Comparison of ENCODE assay signal across 8 cellular contexts in the genomic region with DNA sequence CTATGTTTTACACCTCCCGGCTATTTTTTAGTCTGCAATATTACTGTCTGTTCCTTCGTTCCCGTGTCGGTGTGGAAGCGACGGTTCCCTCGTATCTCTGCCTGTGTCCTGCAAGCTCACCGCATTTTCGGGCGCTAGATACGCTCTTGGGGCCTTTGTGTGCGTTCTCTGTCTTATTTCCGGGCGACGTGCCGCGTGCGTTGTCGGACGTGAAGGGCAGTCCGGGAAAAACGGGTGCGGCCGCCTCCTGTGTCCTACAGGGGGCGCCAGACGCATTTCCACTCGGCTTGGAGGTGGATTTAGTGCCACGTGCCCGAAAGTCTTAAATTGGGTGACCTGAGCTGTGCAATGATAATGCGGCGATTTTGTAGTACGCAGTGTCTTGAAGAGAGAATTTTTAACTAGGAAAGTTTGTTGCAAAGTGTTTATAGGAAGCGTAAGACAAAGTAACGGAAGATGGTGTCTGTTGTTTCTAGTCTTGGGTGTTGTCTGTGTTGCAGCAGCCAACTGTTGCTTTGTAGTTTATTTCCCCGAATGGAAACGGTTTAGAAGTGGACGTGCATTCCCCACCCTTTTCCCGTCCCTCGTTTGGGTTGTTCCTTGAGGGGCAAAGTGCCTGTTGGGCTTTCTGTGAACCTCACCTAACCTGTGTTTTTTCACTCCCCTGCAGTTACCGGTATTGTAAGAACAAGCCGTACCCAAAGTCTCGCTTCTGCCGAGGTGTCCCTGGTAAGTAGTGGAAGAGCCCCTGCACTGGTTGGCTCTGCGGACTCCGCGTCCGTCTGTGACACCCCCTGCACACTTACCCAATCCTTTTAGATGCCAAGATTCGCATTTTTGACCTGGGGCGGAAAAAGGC. TPM values are rescaled to one million over a fixed set of nuclear protein-coding genes. Genes with fewer than 3 reads are reported as not detected.
DNase-seq lines count a peak whose midpoint lies in the region; ATAC-seq and TF ChIP-seq lines count a peak whose summit lies in the region.

No MANE protein-coding gene starts in this region.

- H3K27ac Mint-ChIP-seq in Caco-2 (ENCODE audit: unreplicated experiment) (peak overlapping the region; percentile 100), HFFc6 (peak overlapping the region; percentile 99)

- TF ChIP-seq POLR2A in spleen (IDR thresholded peaks at IDR 0.05) = no peak

- H3K36me3 Mint-ChIP-seq in Caco-2 (ENCODE audit: insufficient read depth, unreplicated experiment) = peaks cover 63% of the 10 kb centered on the region
- peaks cover 23% of the 10 kb centered on the region for H3K36me3 Mint-ChIP-seq in HFFc6 (ENCODE audit: low read depth)

- TSS peak; percentile 80 for BruUV-seq in Caco-2 (replicated peaks; lab: Mats Ljungman, UMichigan)

- DNase-seq in Caco-2 (peak; percentile 80 to 82), HFFc6 (peak; percentile 54), NCI-H2171 (lab: John Stamatoyannopoulos, UW) (peak; percentile 37), caudate nucleus (lab: John Stamatoyannopoulos, UW) (peak in 56 of 61 donors; percentile 6 to 87 (median 56)), islet precursor cell (peak; percentile 78), spleen (peak; percentile 95)
- peak; percentile 71 for DNase-seq in activated CD4-positive, CD25-positive, alpha-beta regulatory T cell treated with anti-CD3 and anti-CD28 coated beads, Interleukin-2, amount 50 U/mL, for 16 hours (ENCODE audit: low read depth, low spot score)

- CTCF ChIA-PET in Caco-2 (lab: Charles Lee) = interaction anchor here (0.8 kb wide), 2 partner anchors 13 to 26 kb away, joined by 3 read pairs; no protein-coding TSS in a partner anchor

- peak overlapping the region; percentile 96 for H3K27ac ChIP-seq in caudate nucleus (ENCODE audit: low read depth, low read length)
- H3K27ac ChIP-seq in spleen = peak overlapping the region; percentile 94 to 99 (median 98)

- TF ChIP-seq CTCF in Caco-2 (IDR thresholded peaks at IDR 0.05; ENCODE audit: insufficient read depth in 1 of 2, low read depth in 1 of 2, low read length in 1 of 2, severe bottlenecking in 1 of 2, unreplicated experiment in 1 of 2) = peak; percentile 61 to 69
- peak; percentile 84 for TF ChIP-seq CTCF in HFFc6 (IDR thresholded peaks at IDR 0.05)
- peak; percentile 82 to 94 (median 92) for TF ChIP-seq CTCF in spleen (IDR thresholded peaks at IDR 0.05 in 8 of 11, conservative IDR thresholded peaks at IDR 0.05 in 3 of 11)

- H3K4me3 Mint-ChIP-seq in Caco-2 (ENCODE audit: unreplicated experiment) = peak overlapping the region; percentile 97
- H3K4me3 Mint-ChIP-seq in HFFc6 = peak overlapping the region; percentile 98

- no peaks in the 10 kb centered on the region for H3K9me3 Mint-ChIP-seq in Caco-2 (ENCODE audit: unreplicated experiment)
- H3K9me3 Mint-ChIP-seq in HFFc6 = peaks cover 31% of the 10 kb centered on the region

- WGBS in spleen, 5 donors = 1 to 44% (median 4%) methylated on average over 26 to 49 of the region's 49 CpGs

- peaks cover 8% of the 10 kb centered on the region for H3K4me1 Mint-ChIP-seq in Caco-2 (ENCODE audit: low read depth, unreplicated experiment)
- H3K4me1 Mint-ChIP-seq in HFFc6 (ENCODE audit: low read depth) = peaks cover 6% of the 10 kb centered on the region; the same call in 1 of the 2 replicates

- intact Hi-C loops in Caco-2 (cut with micrococcal nuclease; ENCODE audit: unreplicated experiment) = no loop called here
- intact Hi-C loops in spleen (cut with DNase I; ENCODE audit: low total_unique reads) = no loop called here

- POLR2A ChIA-PET in Caco-2 (lab: Charles Lee) = interaction anchor here (1.1 to 1.3 kb wide), 4 partner anchors 20 to 91 kb away, joined by 4 to 8 read pairs (median 6); partner anchors contain the start of genes EMD and SLC10A3

- H3K4me1 ChIP-seq in Caco-2 (peaks cover 21% of the 10 kb centered on the region), spleen (peaks cover 0 to 47% (median 22%) of the 10 kb centered on the region in 6 donors)

- peak overlapping the region; percentile 76 for H3K4me3 ChIP-seq in Caco-2 (ENCODE audit: low read depth, low read length)
- peak overlapping the region; percentile 49 to 72 (median 57) for H3K4me3 ChIP-seq in spleen

- H3K27me3 Mint-ChIP-seq in Caco-2 (ENCODE audit: insufficient read depth, unreplicated experiment) = no peaks in the 10 kb centered on the region
- peaks cover 51% of the 10 kb centered on the region for H3K27me3 Mint-ChIP-seq in HFFc6 (ENCODE audit: insufficient read depth)

- ATAC-seq in HG02610 (IDR thresholded peaks at IDR 0.05; ENCODE audit: unreplicated experiment) = no peak

- H3K36me3 ChIP-seq in Caco-2 (ENCODE audit: control insufficient read depth, insufficient read depth, low read length) (peaks cover 5% of the 10 kb centered on the region), spleen (peaks cover 0 to 48% (median 19%) of the 10 kb centered on the region in 6 donors)

- H3K27me3 ChIP-seq in Caco-2 (replicated peaks; ENCODE audit: control insufficient read depth, insufficient read depth, low read length) (no peaks in the 10 kb centered on the region), spleen (replicated peaks in 1 of 7) (no peaks in the 10 kb centered on the region)

- no peaks in the 10 kb centered on the region for H3K9me3 ChIP-seq in Caco-2
- no peaks in the 10 kb centered on the region for H3K9me3 ChIP-seq in spleen

RNA-seq across cellular contexts. Expression of gene RPL10, which starts 0.7 kb away (rescaled TPM):
- total RNA-seq in Caco-2 (2022) (2,081 and 2,086 TPM in 2 replicates), spleen (1,000 to 10,000 TPM; 2,711 to 4,089 (median 3,238) TPM)
- 1,000 to 10,000 TPM; 1,764 to 1,978 (median 1,934) TPM for total RNA-seq in HFFc6 (2021; fragmentation: NEBNext Ultra II Directional; extraction: Animal tissue kit (Norgen Biotek cat#: 25700))
- 1,000 to 10,000 TPM; 6,919 to 9,324 (median 8,870) TPM for polyA plus RNA-seq in spleen

RNA-seq across cellular contexts. Expression of gene DNASE1L1, which starts 10.2 kb away (rescaled TPM):
- 8.8 and 9.7 TPM in 2 replicates for total RNA-seq in Caco-2 (2022)
- 10 to 100 TPM; 74.8 to 96.3 (median 87.4) TPM for total RNA-seq in HFFc6 (2021; fragmentation: NEBNext Ultra II Directional; extraction: Animal tissue kit (Norgen Biotek cat#: 25700))
- 10 to 100 TPM; 25.9 to 54.5 (median 43.5) TPM for total RNA-seq in spleen
- polyA plus RNA-seq in spleen = 10 to 100 TPM; 18.1 to 26.5 (median 22.5) TPM

RNA-seq across cellular contexts. Expression of gene TAFAZZIN, which starts 12.4 kb away (rescaled TPM):
- total RNA-seq in Caco-2 (2022) (30.2 and 34.0 TPM in 2 replicates), spleen (100 to 1,000 TPM in 1 of 7 donors, 10 to 100 TPM in 6; 70.1 to 107 (median 76.3) TPM)
- total RNA-seq in HFFc6 (2021; fragmentation: NEBNext Ultra II Directional; extraction: Animal tissue kit (Norgen Biotek cat#: 25700)) = 10 to 100 TPM; 13.0 to 17.3 (median 15.1) TPM
- polyA plus RNA-seq in spleen = 100 to 1,000 TPM in 2 of 3 donors, 10 to 100 TPM in 1; 65.7 to 135 (median 115) TPM

RNA-seq across cellular contexts. Expression of gene EMD, which starts 19.8 kb away (rescaled TPM):
- 67.2 and 70.1 TPM in 2 replicates for total RNA-seq in Caco-2 (2022)
- 100 to 1,000 TPM in 4 of 6 experiments, 10 to 100 TPM in 2; 84.8 to 119 (median 108) TPM for total RNA-seq in HFFc6 (2021; fragmentation: NEBNext Ultra II Directional; extraction: Animal tissue kit (Norgen Biotek cat#: 25700))
- total RNA-seq in spleen = 10 to 100 TPM; 29.8 to 56.3 (median 49.9) TPM
- 10 to 100 TPM; 77.8 to 83.1 (median 78.9) TPM for polyA plus RNA-seq in spleen

RNA-seq across cellular contexts. Expression of gene FLNA, which starts 24.5 kb away (rescaled TPM):
- total RNA-seq in Caco-2 (2022) = 546 and 634 TPM in 2 replicates
- total RNA-seq in HFFc6 (2021; fragmentation: NEBNext Ultra II Directional; extraction: Animal tissue kit (Norgen Biotek cat#: 25700)) = 1,000 to 10,000 TPM; 2,260 to 2,886 (median 2,666) TPM
- total RNA-seq in spleen = 1,000 to 10,000 TPM in 1 of 7 donors, 100 to 1,000 TPM in 6; 401 to 1,447 (median 668) TPM
- 100 to 1,000 TPM; 259 to 548 (median 322) TPM for polyA plus RNA-seq in spleen

Comparison
In these comparisons a context has a peak if more than half of its experiments do, and no peak if none do; other contexts are left out.
1. DNase-seq: peak in every context shown above with its lines; median percentile 95 in spleen; 81 in Caco-2; 78 in islet precursor cell; 71 in activated CD4-positive, CD25-positive, alpha-beta regulatory T cell treated with anti-CD3 and anti-CD28 coated beads, Interleukin-2, amount 50 U/mL, for 16 hours; 56 in caudate nucleus; 54 in HFFc6; 37 in NCI-H2171.